17 cellular contexts compared by ENCODE assay signal in the genomic region with DNA sequence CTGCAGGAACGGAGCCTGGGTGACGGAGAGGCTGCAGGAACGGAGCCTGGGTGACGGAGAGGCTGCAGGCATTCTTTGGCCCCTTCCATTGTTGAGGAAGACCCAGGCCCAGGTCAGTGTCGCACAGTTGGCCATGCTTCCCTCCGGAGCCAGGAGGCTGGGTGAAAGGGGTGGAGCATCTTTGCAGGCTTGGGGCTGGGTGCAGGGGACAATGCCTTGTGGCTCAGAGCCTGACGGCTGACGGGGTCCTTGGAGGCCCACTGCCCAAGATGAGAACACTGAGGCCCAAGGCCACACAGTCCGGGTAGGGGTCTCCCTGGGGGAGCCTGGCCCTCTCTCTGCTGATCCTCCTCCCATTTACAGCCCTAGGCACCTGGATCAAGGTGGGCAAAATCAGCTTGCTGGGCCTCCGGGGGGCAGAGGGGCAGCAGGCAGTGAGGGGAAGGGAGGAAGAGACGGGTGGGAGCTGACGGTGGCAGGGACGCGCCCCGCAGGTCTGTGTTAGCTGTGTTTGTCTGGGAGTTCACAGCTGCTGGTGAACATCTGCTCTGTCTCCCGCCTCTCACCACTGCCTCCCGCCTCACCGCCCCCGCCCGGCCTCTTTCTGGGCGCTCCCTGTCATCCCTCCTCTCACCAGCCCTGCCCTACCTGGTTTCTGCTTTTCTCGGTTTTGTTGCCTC. TPM values are rescaled to one million over a fixed set of nuclear protein-coding genes. Genes with fewer than 3 reads are reported as not detected.
A peak's percentile ranks its signal among the peaks of the same experiment; 100 is the strongest.
DNase-seq lines count a peak whose midpoint lies in the region; ATAC-seq and TF ChIP-seq lines count a peak whose summit lies in the region.
"Had no signal": no experiment of that assay in that cellular context is flagged by ENCODE, and none has a peak within 500 bp of the region (broad histone marks: within the 10 kb centered on the region; RNA-seq: fewer than 3 reads in every experiment).

No MANE protein-coding gene starts in this region.

- no peak overlapping the region for H3K27ac ChIP-seq in neural progenitor cell
- H3K27ac ChIP-seq: gastroesophageal sphincter had no signal

- no peaks in the 10 kb centered on the region for H3K9me3 Mint-ChIP-seq in neural progenitor cell
- H3K9me3 Mint-ChIP-seq: activated T-helper 1 cell treated with anti-CD3 and anti-CD28 coated beads, Interleukin-12 subunit alpha, Interleukin-12 subunit beta, Interleukin-2, Interleukin-4 antibody, amounts not matched to agents 30 ng/mL and 10 ng/mL and 1 ng/mL, durations not matched to agents 14 hours and 24 hours and 36 hours; neural crest cell; stimulated activated effector memory CD8-positive, alpha-beta T cell treated with anti-CD3 and anti-CD28 coated beads, Interleukin-12 subunit alpha, Interleukin-12 subunit beta, amount 100 ng/mL, for 72 hours had no signal

- peaks cover 12% of the 10 kb centered on the region for H3K4me1 Mint-ChIP-seq in neural progenitor cell
- H3K4me1 Mint-ChIP-seq: memory B cell; neural crest cell; stimulated activated effector memory CD8-positive, alpha-beta T cell treated with anti-CD3 and anti-CD28 coated beads, Interleukin-12 subunit alpha, Interleukin-12 subunit beta, amount 100 ng/mL, for 72 hours had no signal

- peaks cover 11% of the 10 kb centered on the region for H3K27me3 Mint-ChIP-seq in neural progenitor cell (ENCODE audit: insufficient read depth, low read depth)

- no peaks in the 10 kb centered on the region for H3K27me3 ChIP-seq in neural progenitor cell

- H3K4me1 ChIP-seq in neural progenitor cell, result peaks cover 7% of the 10 kb centered on the region
- H3K4me1 ChIP-seq: gastroesophageal sphincter had no signal

- H3K9me3 ChIP-seq in neural progenitor cell (ENCODE audit: low read depth), result no peaks in the 10 kb centered on the region
- H3K9me3 ChIP-seq: gastroesophageal sphincter had no signal

- H2AFZ ChIP-seq in neural progenitor cell (replicated peaks), result no peak overlapping the region

- H3K36me3 Mint-ChIP-seq in neural progenitor cell, result no peaks in the 10 kb centered on the region
- H3K36me3 Mint-ChIP-seq: memory B cell; stimulated activated effector memory CD8-positive, alpha-beta T cell treated with anti-CD3 and anti-CD28 coated beads, Interleukin-12 subunit alpha, Interleukin-12 subunit beta, amount 100 ng/mL, for 72 hours had no signal

- no peaks in the 10 kb centered on the region for H3K79me2 ChIP-seq in neural progenitor cell (ENCODE audit: low read depth)

- H3K4me3 Mint-ChIP-seq in neural progenitor cell, result no peak overlapping the region
- H3K4me3 Mint-ChIP-seq: activated T-helper 1 cell treated with anti-CD3 and anti-CD28 coated beads, Interleukin-12 subunit alpha, Interleukin-12 subunit beta, Interleukin-2, Interleukin-4 antibody, amounts not matched to agents 30 ng/mL and 10 ng/mL and 1 ng/mL, durations not matched to agents 14 hours and 24 hours and 36 hours; memory B cell; neural crest cell; stimulated activated effector memory CD8-positive, alpha-beta T cell treated with anti-CD3 and anti-CD28 coated beads, Interleukin-12 subunit alpha, Interleukin-12 subunit beta, amount 100 ng/mL, for 72 hours had no signal

- TF ChIP-seq CTCF in neural progenitor cell (IDR thresholded peaks at IDR 0.05), result no peak

- no peak overlapping the region for H3K27ac Mint-ChIP-seq in neural progenitor cell
- H3K27ac Mint-ChIP-seq: activated T-helper 1 cell treated with anti-CD3 and anti-CD28 coated beads, Interleukin-12 subunit alpha, Interleukin-12 subunit beta, Interleukin-2, Interleukin-4 antibody, amounts not matched to agents 30 ng/mL and 10 ng/mL and 1 ng/mL, durations not matched to agents 14 hours and 24 hours and 36 hours; memory B cell; stimulated activated effector memory CD8-positive, alpha-beta T cell treated with anti-CD3 and anti-CD28 coated beads, Interleukin-12 subunit alpha, Interleukin-12 subunit beta, amount 100 ng/mL, for 72 hours had no signal

- no peaks in the 10 kb centered on the region for H3F3A ChIP-seq in neural progenitor cell (ENCODE audit: low read depth)

- H3K36me3 ChIP-seq in neural progenitor cell, result no peaks in the 10 kb centered on the region
- H3K36me3 ChIP-seq: gastroesophageal sphincter had no signal

- no peak overlapping the region for H3K4me3 ChIP-seq in neural progenitor cell
- H3K4me3 ChIP-seq: gastroesophageal sphincter had no signal

- H3K4me2 ChIP-seq in neural progenitor cell, result no peak overlapping the region

- H3K9ac ChIP-seq in neural progenitor cell, result no peak overlapping the region

- no peaks in the 10 kb centered on the region for H4K20me1 ChIP-seq in neural progenitor cell (ENCODE audit: low read depth)

- DNase-seq in COLO668 (lab: John Stamatoyannopoulos, UW; ENCODE audit: unreplicated experiment) (peak; percentile 69), NCI-H1417 (lab: John Stamatoyannopoulos, UW) (peak in 2 of 3 experiments; percentile 41 to 59), RPMI8226 (peak; percentile 68), left colon (peak in 1 of 2 donors; percentile 44), GOT3 (lab: John Stamatoyannopoulos, UW) (no peak), neural progenitor cell (ENCODE audit: low spot score) (no peak), HT-29 (ENCODE audit: low spot score) (no peak)
- DNase-seq: activated CD4-positive, alpha-beta T cell treated with anti-CD3 and anti-CD28 coated beads, Interleukin-2, amount 50 U/mL, for 48 hours; central memory CD4-positive, alpha-beta T cell; DMS79 treated with DMSO at 0.1 percent for 48 hours; KG1 had no signal

- ATAC-seq in left colon, result peak; percentile 80
- no peak for ATAC-seq in GM19452 (IDR thresholded peaks at IDR 0.05; ENCODE audit: unreplicated experiment)
- ATAC-seq: gastroesophageal sphincter; stimulated activated effector memory CD8-positive, alpha-beta T cell treated with anti-CD3 and anti-CD28 coated beads, Interleukin-12 subunit alpha, Interleukin-12 subunit beta, amount 100 ng/mL, for 72 hours had no signal

- intact Hi-C loops in left colon (cut with DNase I, micrococcal nuclease), result no loop called here

RNA-seq across cellular contexts. Expression of gene PCBD1, which starts 30.6 kb away (rescaled TPM):
- total RNA-seq in left colon (10 to 100 TPM; 67.6 to 78.2 TPM), neural progenitor cell (ENCODE audit: low replicate concordance) (34.6 and 43.9 TPM in 2 replicates)
- total RNA-seq in HT-29 (2014; rRNA removed; shearing (Covaris generic)), result 147 TPM in 2 replicates

Comparison
In these comparisons a context has a peak if more than half of its experiments do, and no peak if none do; other contexts are left out.
1. DNase-seq: peak in COLO668 (single experiment), NCI-H1417 (2 of 3) and RPMI8226 (single experiment); none in GOT3 (single experiment), neural progenitor cell (single experiment) and HT-29 (single experiment).